In the genomic region with DNA sequence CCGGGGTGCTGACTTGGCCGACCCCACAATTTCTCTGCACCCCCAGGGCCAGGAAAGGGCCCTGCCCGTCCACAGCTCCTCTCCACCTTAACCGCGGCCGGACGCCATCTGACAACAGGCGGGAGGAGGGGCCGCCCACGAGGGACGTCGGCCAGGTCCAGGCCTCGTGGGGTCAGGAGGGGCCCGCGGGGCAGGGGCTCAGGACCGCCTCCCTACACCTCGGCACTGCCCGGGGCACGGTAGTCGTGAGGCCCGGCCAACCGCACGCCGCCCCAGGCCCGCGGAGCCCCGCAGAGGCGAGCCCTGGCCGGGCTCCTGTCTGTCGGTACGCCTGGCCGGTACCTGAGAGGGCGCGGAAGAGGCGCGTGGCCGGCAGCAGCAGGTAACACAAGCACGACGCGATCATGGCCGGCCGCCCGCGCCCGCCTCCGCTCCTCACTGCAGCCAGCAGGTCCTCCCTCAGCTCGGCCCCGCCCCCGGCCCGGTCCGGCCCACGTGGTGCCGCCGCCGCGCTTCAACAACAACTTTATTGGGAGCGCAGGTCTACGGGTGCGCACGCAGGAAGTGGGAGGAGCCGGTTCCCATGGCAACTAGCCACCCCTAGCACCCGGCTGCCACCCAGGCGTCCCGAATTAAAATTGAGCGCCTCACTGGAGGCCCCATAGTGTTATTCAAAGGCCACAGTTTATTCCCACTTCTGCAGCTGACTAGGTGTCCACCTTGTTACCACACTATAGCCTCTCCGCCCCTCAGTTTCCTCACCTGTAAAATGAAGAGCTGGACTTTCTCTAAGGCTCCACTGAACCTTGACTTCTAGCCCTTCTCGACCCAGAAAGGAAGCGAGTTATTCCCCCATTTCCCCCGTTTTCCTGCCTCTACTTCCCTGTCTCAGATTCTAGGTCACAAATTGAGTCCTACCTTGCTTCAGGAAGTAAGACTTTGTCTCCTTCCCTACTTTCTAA, we compare ENCODE assay signal across 8 cellular contexts. TPM values are rescaled to one million over a fixed set of nuclear protein-coding genes. Genes with fewer than 3 reads are reported as not detected.
DNase-seq lines count a peak whose midpoint lies in the region; ATAC-seq and TF ChIP-seq lines count a peak whose summit lies in the region.

ANGEL1 (minus strand) TSS at position 461 of the 962 bp plus-strand sequence; CDS start at position 406, 55 bp downstream.

- H3K4me3 ChIP-seq in SK-N-MC (peak within 1 kb of the TSS; percentile 91), gastroesophageal sphincter (peak within 1 kb of the TSS; percentile 73 to 74), neuronal stem cell (ENCODE audit: low read length in 2 of 2) (peak within 1 kb of the TSS; percentile 85 to 90), subcutaneous abdominal adipose tissue (ENCODE audit: low read depth in 1 of 5, low read length in 5 of 5) (peak within 1 kb of the TSS; percentile 73 to 83 (median 81))

- no peak within 1 kb of the TSS for H4K91ac ChIP-seq in neuronal stem cell (ENCODE audit: low read depth, low read length, poor library complexity)

- H3K4me3 Mint-ChIP-seq in activated naive CD4-positive, alpha-beta T cell treated with anti-CD3 and anti-CD28 coated beads, Interleukin-2, amount 10 ng/mL, durations not matched to agents 7 days and 5 days = peak within 1 kb of the TSS; percentile 90

- DNase-seq in GM04504 (ENCODE audit: low read depth) (peak; percentile 83), NCI-H1048 (lab: John Stamatoyannopoulos, UW) (peak; percentile 83), SK-N-MC (ENCODE audit: low read depth, low spot score) (peak; percentile 79), neuronal stem cell (ENCODE audit: low spot score) (peak; percentile 87)
- DNase-seq in activated naive CD4-positive, alpha-beta T cell treated with anti-CD3 and anti-CD28 coated beads, Interleukin-2, amount 10 ng/mL, durations not matched to agents 7 days and 5 days = peak; percentile 98

- peaks cover 0 to 36% (median 0%) of the 10 kb centered on the region in 3 donors for H3K4me1 ChIP-seq in gastroesophageal sphincter
- peaks cover 7 to 13% of the 10 kb centered on the region in 2 donors for H3K4me1 ChIP-seq in neuronal stem cell (ENCODE audit: control insufficient read depth in 2 of 2, insufficient read depth in 1 of 2, low read depth in 1 of 2, low read length in 2 of 2)
- H3K4me1 ChIP-seq in subcutaneous abdominal adipose tissue (ENCODE audit: control insufficient read depth in 5 of 5, insufficient read depth in 5 of 5, low read length in 5 of 5) = peaks cover 4 to 41% (median 36%) of the 10 kb centered on the region in 5 donors

- peak in 2 of 4 experiments; percentile 10 to 11 for TF ChIP-seq CTCF in gastroesophageal sphincter (IDR thresholded peaks at IDR 0.05)

- H3K27me3 Mint-ChIP-seq in activated naive CD4-positive, alpha-beta T cell treated with anti-CD3 and anti-CD28 coated beads, Interleukin-2, amount 10 ng/mL, durations not matched to agents 7 days and 5 days = no peaks in the 10 kb centered on the region

- peak within 1 kb of the TSS; percentile 86 for H3K4me2 ChIP-seq in neuronal stem cell (ENCODE audit: insufficient read depth, low read length, poor library complexity, severe bottlenecking)

- peaks cover 8% of the 10 kb centered on the region; the same call in 1 of the 2 replicates for H3K36me3 ChIP-seq in SK-N-MC (ENCODE audit: insufficient read depth, low read length)
- H3K36me3 ChIP-seq in gastroesophageal sphincter = peaks cover 0 to 18% of the 10 kb centered on the region in 2 donors
- peaks cover 7 to 19% of the 10 kb centered on the region in 2 donors for H3K36me3 ChIP-seq in neuronal stem cell (replicated peaks in 1 of 2; ENCODE audit: control insufficient read depth in 2 of 2, insufficient read depth in 2 of 2, low read length in 2 of 2)
- H3K36me3 ChIP-seq in subcutaneous abdominal adipose tissue (ENCODE audit: control insufficient read depth in 5 of 5, insufficient read depth in 5 of 5, low read length in 5 of 5) = peaks cover 0 to 17% (median 15%) of the 10 kb centered on the region in 5 donors

- H3K9ac ChIP-seq in SK-N-MC (ENCODE audit: insufficient read length) = peak within 1 kb of the TSS; percentile 80
- peak within 1 kb of the TSS; percentile 87 for H3K9ac ChIP-seq in neuronal stem cell (ENCODE audit: low read depth, low read length, poor library complexity)
- peak within 1 kb of the TSS; percentile 40 to 87 (median 84) for H3K9ac ChIP-seq in subcutaneous abdominal adipose tissue (ENCODE audit: low read length in 5 of 5)

- no peak within 1 kb of the TSS for H2BK12ac ChIP-seq in neuronal stem cell (ENCODE audit: low read length)

- H2BK120ac ChIP-seq in neuronal stem cell (ENCODE audit: low read depth, low read length) = no peak within 1 kb of the TSS

- peak within 1 kb of the TSS; percentile 97 for H2AFZ ChIP-seq in neuronal stem cell (ENCODE audit: low read length)

- H2AK5ac ChIP-seq in neuronal stem cell (ENCODE audit: low read depth, low read length) = no peak within 1 kb of the TSS

- peaks cover 3% of the 10 kb centered on the region for H3K79me1 ChIP-seq in neuronal stem cell (ENCODE audit: low read depth, low read length)

- H3K4ac ChIP-seq in neuronal stem cell (ENCODE audit: low read length) = no peak within 1 kb of the TSS

- CTCF ChIA-PET in activated naive CD4-positive, alpha-beta T cell treated with anti-CD3 and anti-CD28 coated beads, Interleukin-2, amount 10 ng/mL, durations not matched to agents 7 days and 5 days (lab: Charles Lee) = interaction anchor here (1.0 to 5.4 kb wide), 6 partner anchors 29 to 258 kb away, joined by 3 to 88 read pairs (median 6); no protein-coding TSS in a partner anchor

- peaks cover 6% of the 10 kb centered on the region for H3K36me3 Mint-ChIP-seq in activated naive CD4-positive, alpha-beta T cell treated with anti-CD3 and anti-CD28 coated beads, Interleukin-2, amount 10 ng/mL, durations not matched to agents 7 days and 5 days

- no peak for TF ChIP-seq EP300 in gastroesophageal sphincter (IDR thresholded peaks at IDR 0.05)

- TF ChIP-seq POLR2A in gastroesophageal sphincter (IDR thresholded peaks at IDR 0.05) = peak; percentile 78 to 85

- no peaks in the 10 kb centered on the region for H3K9me3 ChIP-seq in SK-N-MC (ENCODE audit: low read depth, low read length)
- no peaks in the 10 kb centered on the region for H3K9me3 ChIP-seq in gastroesophageal sphincter
- no peaks in the 10 kb centered on the region for H3K9me3 ChIP-seq in neuronal stem cell (replicated peaks in 1 of 2; ENCODE audit: control insufficient read depth in 2 of 2, insufficient read depth in 1 of 2, low read depth in 1 of 2, low read length in 2 of 2)
- H3K9me3 ChIP-seq in subcutaneous abdominal adipose tissue (ENCODE audit: control insufficient read depth in 5 of 5, low read length in 5 of 5) = no peaks in the 10 kb centered on the region

- H4K8ac ChIP-seq in neuronal stem cell (ENCODE audit: low read depth, low read length) = no peak within 1 kb of the TSS

- H3K18ac ChIP-seq in neuronal stem cell (ENCODE audit: low read length) = peak within 1 kb of the TSS; percentile 91

- peak within 1 kb of the TSS; percentile 14 for H3K23ac ChIP-seq in neuronal stem cell (ENCODE audit: low read depth, low read length, poor library complexity)

- H2BK5ac ChIP-seq in neuronal stem cell (ENCODE audit: low read length) = no peak within 1 kb of the TSS

- H3K27me3 ChIP-seq in gastroesophageal sphincter = peaks cover 7% of the 10 kb centered on the region
- peaks cover 0 to 13% (median 0%) of the 10 kb centered on the region in 3 experiments for H3K27me3 ChIP-seq in neuronal stem cell (ENCODE audit: control insufficient read depth in 3 of 3, insufficient read depth in 3 of 3, low read depth in 1 of 3, low read length in 3 of 3)
- H3K27me3 ChIP-seq in subcutaneous abdominal adipose tissue (ENCODE audit: control insufficient read depth in 5 of 5, insufficient read depth in 4 of 5, low read length in 5 of 5) = no peaks in the 10 kb centered on the region

- peak within 1 kb of the TSS; percentile 58; the same call in 1 of the 2 replicates for H3K27ac ChIP-seq in SK-N-MC
- peak within 1 kb of the TSS; percentile 45 to 91 (median 86) for H3K27ac ChIP-seq in gastroesophageal sphincter
- no peak within 1 kb of the TSS for H3K27ac ChIP-seq in neuronal stem cell (replicated peaks; ENCODE audit: low read length)
- peak within 1 kb of the TSS; percentile 65 for H3K27ac ChIP-seq in subcutaneous abdominal adipose tissue (ENCODE audit: low read depth, low read length)

- peak within 1 kb of the TSS; percentile 66 for H3K14ac ChIP-seq in neuronal stem cell (ENCODE audit: low read length)

- no peak within 1 kb of the TSS for H2BK15ac ChIP-seq in neuronal stem cell (ENCODE audit: low read length)

- peak; percentile 80 for ATAC-seq in HG02588 (IDR thresholded peaks at IDR 0.05; ENCODE audit: unreplicated experiment)
- ATAC-seq in gastroesophageal sphincter = peak; percentile 93

- H3K27ac Mint-ChIP-seq in activated naive CD4-positive, alpha-beta T cell treated with anti-CD3 and anti-CD28 coated beads, Interleukin-2, amount 10 ng/mL, durations not matched to agents 7 days and 5 days = peak within 1 kb of the TSS; percentile 81

- peaks cover 21% of the 10 kb centered on the region for H3K4me1 Mint-ChIP-seq in activated naive CD4-positive, alpha-beta T cell treated with anti-CD3 and anti-CD28 coated beads, Interleukin-2, amount 10 ng/mL, durations not matched to agents 7 days and 5 days

- 69 to 73% methylated on average over 4 of the region's 69 CpGs for WGBS in gastroesophageal sphincter (ENCODE audit: low coverage in 1 of 2), 2 donors
- no CpG with 5 or more reads among the region's 69 CpGs for WGBS in neuronal stem cell (ENCODE audit: extremely low coverage in 2 of 2, insufficient read length in 2 of 2, insufficient replicate concordance in 1 of 2), 2 donors

- H3K9me3 Mint-ChIP-seq in activated naive CD4-positive, alpha-beta T cell treated with anti-CD3 and anti-CD28 coated beads, Interleukin-2, amount 10 ng/mL, durations not matched to agents 7 days and 5 days = no peaks in the 10 kb centered on the region

RNA-seq across cellular contexts. Expression of gene ANGEL1, which starts in this region (rescaled TPM):
- 10 to 100 TPM in 2 of 4 donors, 1 to 10 TPM in 2; 9.0 to 27.5 (median 12.2) TPM for total RNA-seq in gastroesophageal sphincter
- polyA plus RNA-seq in neuronal stem cell (2013, experiment 1 of 2) = 14.7 TPM
- polyA plus RNA-seq in neuronal stem cell (2013, experiment 2 of 2) = 13.5 TPM
